In the genomic region with DNA sequence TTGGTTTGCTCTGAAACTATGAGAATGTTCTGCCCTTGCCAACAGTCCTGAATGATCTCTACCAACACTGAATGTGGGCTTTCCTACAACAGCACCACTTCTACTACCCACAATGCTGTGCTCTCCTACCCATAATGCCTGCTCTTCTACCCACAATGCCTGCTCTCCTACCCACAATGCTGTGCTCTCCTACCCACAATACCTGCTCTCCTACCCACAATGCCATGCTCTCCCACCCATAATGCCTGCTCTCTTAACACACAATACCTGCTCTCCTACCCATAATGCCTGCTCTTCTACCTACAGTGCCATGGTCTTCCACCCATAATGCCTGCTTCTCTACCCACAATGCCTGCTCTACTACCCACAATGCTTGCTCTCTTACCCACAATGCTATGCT, we compare ENCODE assay signal across 25 cellular contexts.
DNase-seq lines count a peak whose midpoint lies in the region; ATAC-seq, FAIRE-seq and TF ChIP-seq lines count a peak whose summit lies in the region.
"Had no signal": no experiment of that assay in that cellular context is flagged by ENCODE, and none has a peak within 500 bp of the region (broad histone marks: within the 10 kb centered on the region; RNA-seq: fewer than 3 reads in every experiment).

No MANE protein-coding gene starts in this region.

- H2BK5ac ChIP-seq in IMR-90 (ENCODE audit: low read depth, low read length, poor library complexity, severe bottlenecking), result no peak overlapping the region
- H2BK5ac ChIP-seq in H9 (ENCODE audit: insufficient read length, low read length), result no peak overlapping the region

- H4K5ac ChIP-seq in IMR-90 (ENCODE audit: low read depth, low read length), result no peak overlapping the region
- no peak overlapping the region for H4K5ac ChIP-seq in H9 (ENCODE audit: insufficient read length, low read depth, low read length)

- H3K9me3 ChIP-seq in IMR-90 (ENCODE audit: control insufficient read depth, insufficient read depth, low read length) (no peaks in the 10 kb centered on the region), K562 (replicated peaks; ENCODE audit: control insufficient read depth, insufficient read depth, low read depth, low read length) (no peaks in the 10 kb centered on the region), H9 (ENCODE audit: control insufficient read depth, low read depth, low read length) (no peaks in the 10 kb centered on the region)
- H3K9me3 ChIP-seq: BE2C had no signal

- H3K23me2 ChIP-seq in H9 (ENCODE audit: insufficient read length, low read depth, low read length, poor library complexity, severe bottlenecking), result no peaks in the 10 kb centered on the region

- H3K4me1 ChIP-seq in IMR-90 (ENCODE audit: control insufficient read depth, insufficient read depth, low read length), result no peaks in the 10 kb centered on the region
- no peaks in the 10 kb centered on the region for H3K4me1 ChIP-seq in K562 (replicated peaks in 1 of 2; ENCODE audit: control insufficient read depth in 2 of 2, insufficient read depth in 2 of 2, low read length in 2 of 2)
- H3K4me1 ChIP-seq in H9 (ENCODE audit: insufficient read depth, low read length), result 0 out of 2 replicates have a peak, but pooled peaks cover 3% of the 10 kb centered on the region

- H3K9me1 ChIP-seq in IMR-90 (ENCODE audit: insufficient read depth, low read length), result no peaks in the 10 kb centered on the region
- no peaks in the 10 kb centered on the region for H3K9me1 ChIP-seq in K562 (ENCODE audit: control insufficient read depth, insufficient read depth, low read length)

- H3K18ac ChIP-seq in IMR-90 (ENCODE audit: low read depth, low read length) (no peak overlapping the region), H9 (ENCODE audit: insufficient read length, low read depth, low read length) (no peak overlapping the region)

- peaks cover 5% of the 10 kb centered on the region in 2 experiments; a peak in 3 of 4 replicates for H3K4me1 Mint-ChIP-seq in H9
- H3K4me1 Mint-ChIP-seq: CD14-positive monocyte; CD8-positive, alpha-beta memory T cell had no signal

- H3K9ac ChIP-seq in IMR-90 (ENCODE audit: low read depth, low read length) (no peak overlapping the region), K562 (ENCODE audit: insufficient read depth in 1 of 2, low read depth in 2 of 2, low read length in 2 of 2) (no peak overlapping the region), H9 (ENCODE audit: extremely low read depth, insufficient read length, low read length) (no peak overlapping the region)

- no peak overlapping the region for H2AK5ac ChIP-seq in IMR-90 (ENCODE audit: low read depth, low read length)
- H2AK5ac ChIP-seq in H9 (ENCODE audit: insufficient read length, low read length), result no peak overlapping the region

- H3K56ac ChIP-seq in IMR-90 (ENCODE audit: extremely low read depth, insufficient read depth, low read length) (no peak overlapping the region), H9 (ENCODE audit: insufficient read length, low read depth, low read length) (no peak overlapping the region)

- no peak overlapping the region for H3K4me2 ChIP-seq in IMR-90 (ENCODE audit: low read depth, low read length)
- H3K4me2 ChIP-seq in K562 (ENCODE audit: insufficient read depth, low read length), result no peak overlapping the region
- H3K4me2 ChIP-seq in H9 (ENCODE audit: insufficient read depth, insufficient read length, low read length), result no peak overlapping the region

- BruUV-seq in IMR-90 (replicated peaks; lab: Mats Ljungman, UMichigan) (no TSS peak), K562 (replicated peaks; lab: Mats Ljungman, UMichigan) (no TSS peak)

- peaks cover 0 to 4% (median 0%) of the 10 kb centered on the region in 3 experiments; a peak in 1 of 7 replicates for H3K36me3 Mint-ChIP-seq in H9 (ENCODE audit: insufficient read depth in 1 of 3, low read depth in 3 of 3)

- H4K20me1 ChIP-seq in IMR-90 (ENCODE audit: insufficient read depth, low read length), result no peaks in the 10 kb centered on the region
- no peaks in the 10 kb centered on the region for H4K20me1 ChIP-seq in K562 (replicated peaks; ENCODE audit: control insufficient read depth, insufficient read depth, low read length)
- no peaks in the 10 kb centered on the region for H4K20me1 ChIP-seq in H9 (ENCODE audit: control insufficient read depth, insufficient read depth, insufficient read length)

- no peak for TF ChIP-seq POLR2A in IMR-90 (IDR thresholded peaks at IDR 0.05; ENCODE audit: low read depth, low read length)
- no peak for TF ChIP-seq POLR2A in K562 (conservative IDR thresholded peaks at IDR 0.05)

- no peak overlapping the region for H3K4me3 Mint-ChIP-seq in H9
- H3K4me3 Mint-ChIP-seq: CD14-positive monocyte; CD8-positive, alpha-beta memory T cell had no signal

- POLR2A ChIA-PET in IMR-90 (lab: Charles Lee; ENCODE audit: unreplicated experiment), result no interaction called here
- POLR2A ChIA-PET in K562 (lab: Yijun Ruan, JAX), result no interaction called here

- peaks cover 4% of the 10 kb centered on the region in 2 experiments; a peak in 3 of 5 replicates for H3K9me3 Mint-ChIP-seq in H9

- dilution Hi-C loops in IMR-90 (cut with HindIII; ENCODE audit: low sequenced_read_pairs, unreplicated experiment), result no loop called here

- H2AFZ ChIP-seq in IMR-90 (replicated peaks; ENCODE audit: low read length, poor library complexity) (no peak overlapping the region), K562 (ENCODE audit: low read depth, low read length) (no peak overlapping the region), H9 (ENCODE audit: low read length) (no peak overlapping the region)

- TF ChIP-seq RAD21 in IMR-90 (IDR thresholded peaks at IDR 0.05; ENCODE audit: low read length) (no peak), K562 (CRISPR knock-in tag; conservative IDR thresholded peaks at IDR 0.05 in 1 of 2, IDR thresholded peaks at IDR 0.05 in 1 of 2) (no peak)

- H2BK15ac ChIP-seq in IMR-90 (ENCODE audit: low read depth, low read length) (no peak overlapping the region), H9 (ENCODE audit: low read depth, low read length) (no peak overlapping the region)

- no peak for TF ChIP-seq EP300 in K562 (IDR thresholded peaks at IDR 0.05; ENCODE audit: low read length)

- H3K23ac ChIP-seq in IMR-90 (ENCODE audit: low read depth, low read length) (no peak overlapping the region), H9 (ENCODE audit: insufficient read length, low read depth, low read length) (no peak overlapping the region)

- TF ChIP-seq CTCF in IMR-90 (conservative IDR thresholded peaks at IDR 0.05; ENCODE audit: low read depth, low read length) (no peak), K562 (IDR thresholded peaks at IDR 0.05 in 2 of 3, conservative IDR thresholded peaks at IDR 0.05 in 1 of 3; ENCODE audit: insufficient read depth in 2 of 3, low read depth in 1 of 3, low read length in 3 of 3) (no peak), H9 (conservative IDR thresholded peaks at IDR 0.05) (no peak)

- H2BK12ac ChIP-seq in H9 (ENCODE audit: insufficient read length, low read depth, low read length), result no peak overlapping the region

- H3K79me2 ChIP-seq in K562 (ENCODE audit: control insufficient read depth, insufficient read depth, low read length) (no peaks in the 10 kb centered on the region), H9 (ENCODE audit: insufficient read depth, low read length) (no peaks in the 10 kb centered on the region)

- H3K4ac ChIP-seq in IMR-90 (ENCODE audit: low read depth, low read length) (no peak overlapping the region), H9 (ENCODE audit: low read depth, low read length) (no peak overlapping the region)

- in situ Hi-C loops in IMR-90 (cut with MboI; ENCODE audit: low sequenced_read_pairs) (no loop called here), K562 (cut with MboI) (no loop called here)

- H2BK120ac ChIP-seq in IMR-90 (ENCODE audit: low read depth, low read length) (no peak overlapping the region), H9 (ENCODE audit: low read depth, low read length, poor library complexity, severe bottlenecking) (no peak overlapping the region)

- H4K91ac ChIP-seq in IMR-90 (ENCODE audit: insufficient read depth, low read depth, low read length) (no peak overlapping the region), H9 (ENCODE audit: insufficient read length, low read depth, low read length) (no peak overlapping the region)

- CTCF ChIA-PET in IMR-90 (lab: Yijun Ruan, JAX), result no interaction called here
- CTCF ChIA-PET in K562 (lab: Yijun Ruan, JAX; ENCODE audit: low intra/inter-chr PET ratio), result no interaction called here

- H2BK20ac ChIP-seq in IMR-90 (ENCODE audit: low read depth, low read length), result no peak overlapping the region
- H2BK20ac ChIP-seq in H9 (ENCODE audit: low read depth, low read length, poor library complexity, severe bottlenecking), result no peak overlapping the region

- H3K36me3 ChIP-seq in IMR-90 (ENCODE audit: control insufficient read depth, insufficient read depth, low read length), result no peaks in the 10 kb centered on the region
- no peaks in the 10 kb centered on the region for H3K36me3 ChIP-seq in K562 (ENCODE audit: control insufficient read depth, insufficient read depth, low read length)
- H3K36me3 ChIP-seq: BE2C had no signal

- no peak for ATAC-seq in IMR-90 (ENCODE audit: low read depth)
- ATAC-seq in K562, result no peak
- ATAC-seq in GM19452 (IDR thresholded peaks at IDR 0.05; ENCODE audit: unreplicated experiment), result no peak
- ATAC-seq: Panc1 had no signal

- H3T11ph ChIP-seq in H9 (ENCODE audit: low read length), result no peak overlapping the region

- H3K27ac Mint-ChIP-seq in H9, result no peak overlapping the region
- H3K27ac Mint-ChIP-seq: CD8-positive, alpha-beta memory T cell had no signal

- intact Hi-C loops in IMR-90 (cut with micrococcal nuclease), result no loop called here
- intact Hi-C loops in K562 (cut with micrococcal nuclease), result no loop called here

- no peak overlapping the region for H4K8ac ChIP-seq in IMR-90 (ENCODE audit: low read depth in 2 of 2, low read length in 2 of 2)
- H4K8ac ChIP-seq in H9 (replicated peaks; ENCODE audit: insufficient read length, low read depth, low read length), result no peak overlapping the region

- no peak overlapping the region for H3K14ac ChIP-seq in IMR-90 (replicated peaks; ENCODE audit: low read depth, low read length)
- H3K14ac ChIP-seq in H9 (ENCODE audit: insufficient read depth, low read length), result no peak overlapping the region

- H3K4me3 ChIP-seq in IMR-90 (ENCODE audit: insufficient read depth, low read depth, low read length), result no peak overlapping the region
- no peak overlapping the region for H3K4me3 ChIP-seq in K562

- H3K27me3 Mint-ChIP-seq in H9 (ENCODE audit: low read depth), result peaks cover 20% of the 10 kb centered on the region

- no peak for FAIRE-seq in K562 (lab: Jason Lieb, UNC)

- no peak overlapping the region for H3K27ac ChIP-seq in IMR-90 (ENCODE audit: insufficient read depth, low read length)
- H3K27ac ChIP-seq in K562 (ENCODE audit: extremely low read depth, low read depth, low read length), result no peak overlapping the region
- no peak overlapping the region for H3K27ac ChIP-seq in H9 (ENCODE audit: insufficient read length, low read depth, low read length)
- H3K27ac ChIP-seq: 22Rv1, RWPE1 had no signal

- H2AK9ac ChIP-seq in IMR-90 (replicated peaks; ENCODE audit: low read depth, low read length, poor library complexity), result peak overlapping the region; percentile 19

- H3K79me1 ChIP-seq in IMR-90 (ENCODE audit: low read depth in 1 of 2, low read length in 2 of 2) (no peaks in the 10 kb centered on the region), H9 (ENCODE audit: insufficient read depth, low read depth, low read length, poor library complexity, severe bottlenecking) (no peaks in the 10 kb centered on the region)

- H3K27me3 ChIP-seq in IMR-90 (ENCODE audit: control insufficient read depth, insufficient read depth, low read length), result peaks cover 12% of the 10 kb centered on the region
- H3K27me3 ChIP-seq in K562 (ENCODE audit: control insufficient read depth in 2 of 2, insufficient read depth in 2 of 2, low read length in 2 of 2), result no peaks in the 10 kb centered on the region; a peak in 1 of 5 replicates
- H3K27me3 ChIP-seq in H9 (ENCODE audit: insufficient read depth, low read length), result no peaks in the 10 kb centered on the region
- H3K27me3 ChIP-seq: BE2C had no signal

- DNase-seq in NCI-H2171 treated with DMSO at 0.1 percent for 48 hours (lab: John Stamatoyannopoulos, UW), result peak; percentile 27
- no peak for DNase-seq in NCI-H2171 (lab: John Stamatoyannopoulos, UW)
- no peak for DNase-seq in IMR-90
- DNase-seq in K562 (ENCODE audit: extremely low read depth in 1 of 4, low spot score in 3 of 4), result no peak
- DNase-seq in H9, result no peak
- no peak for DNase-seq in putamen (ENCODE audit: low spot score)
- no peak for DNase-seq in activated gamma-delta T cell (lab: John Stamatoyannopoulos, UW)
- DNase-seq: BE2C; CD8-positive, alpha-beta memory T cell; DMS153; GOT3; Kasumi-1; MV-4-11; NCI-H1105 treated with DMSO at 0.1 percent for 48 hours; NCI-H146; NCI-H1930; NCI-H2107; NCI-H2227 treated with DMSO at 0.1 percent for 48 hours; NCI-H526 treated with DMSO at 0.1 percent for 48 hours; SHP77 had no signal
